ENCODE assay signal across 8 cellular contexts in the genomic region with DNA sequence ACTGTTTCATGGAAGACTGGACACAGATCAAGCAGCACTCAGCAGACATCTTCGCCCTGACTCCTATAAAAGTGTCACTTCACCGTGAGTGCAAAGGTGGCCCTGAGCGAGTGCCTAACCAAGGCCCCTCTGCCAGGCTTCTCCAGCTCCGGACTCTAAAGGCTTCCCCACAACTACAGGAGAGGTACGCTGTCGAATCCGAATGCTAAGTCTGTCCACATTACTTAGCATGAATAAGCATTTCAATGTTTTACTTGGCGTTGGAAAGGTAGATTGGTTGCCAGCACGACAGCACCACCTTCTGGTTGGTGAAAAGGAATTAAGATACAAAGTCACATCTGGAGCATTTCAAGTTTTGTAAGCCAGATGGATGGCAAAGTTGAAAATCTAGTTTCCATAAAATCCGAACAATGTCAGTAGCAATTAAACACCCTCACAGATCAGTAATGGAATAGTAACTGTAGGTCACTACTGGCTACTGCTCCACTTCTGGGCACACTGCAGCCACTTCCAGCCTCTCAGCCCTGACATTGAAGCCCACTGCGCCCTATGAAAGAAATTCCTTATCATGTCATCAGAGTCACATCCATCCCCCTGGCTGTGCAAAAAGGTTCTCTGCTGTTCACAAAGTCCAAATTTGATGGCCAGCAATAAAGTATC.
DNase-seq lines count a peak whose midpoint lies in the region; ATAC-seq and TF ChIP-seq lines count a peak whose summit lies in the region.

No MANE protein-coding gene starts in this region.

- H3K4me3 Mint-ChIP-seq in CD4-positive, alpha-beta memory T cell = no peak overlapping the region
- H3K4me3 Mint-ChIP-seq in HFFc6 = peak overlapping the region; percentile 79
- H3K4me3 Mint-ChIP-seq in activated CD4-positive, alpha-beta T cell treated with anti-CD3 and anti-CD28 coated beads, Interleukin-2, amount 10 ng/mL, durations not matched to agents 7 days and 5 days = no peak overlapping the region
- no peak overlapping the region for H3K4me3 Mint-ChIP-seq in effector memory CD8-positive, alpha-beta T cell

- peaks cover 14 to 33% of the 10 kb centered on the region in 2 donors for H3K36me3 Mint-ChIP-seq in CD4-positive, alpha-beta memory T cell
- H3K36me3 Mint-ChIP-seq in HFFc6 (ENCODE audit: low read depth) = peaks cover 5% of the 10 kb centered on the region
- H3K36me3 Mint-ChIP-seq in activated CD4-positive, alpha-beta T cell treated with anti-CD3 and anti-CD28 coated beads, Interleukin-2, amount 10 ng/mL, durations not matched to agents 7 days and 5 days (ENCODE audit: low read depth) = peaks cover 9% of the 10 kb centered on the region
- H3K36me3 Mint-ChIP-seq in effector memory CD8-positive, alpha-beta T cell (ENCODE audit: insufficient read depth) = peaks cover 5% of the 10 kb centered on the region

- no peaks in the 10 kb centered on the region for H3K9me3 ChIP-seq in CD4-positive, alpha-beta memory T cell (ENCODE audit: control insufficient read depth in 1 of 2, low read length in 2 of 2)

- POLR2A ChIA-PET in CD4-positive, alpha-beta memory T cell (lab: Charles Lee; ENCODE audit: partially characterized antibody) = no interaction called here
- POLR2A ChIA-PET in activated CD4-positive, alpha-beta T cell treated with anti-CD3 and anti-CD28 coated beads, Interleukin-2, amount 10 ng/mL, durations not matched to agents 7 days and 5 days (lab: Charles Lee) = no interaction called here

- H3K4me1 Mint-ChIP-seq in CD4-positive, alpha-beta memory T cell = peaks cover 1 to 7% (median 6%) of the 10 kb centered on the region in 4 donors
- H3K4me1 Mint-ChIP-seq in HFFc6 (ENCODE audit: low read depth) = peaks cover 35% of the 10 kb centered on the region
- H3K4me1 Mint-ChIP-seq in activated CD4-positive, alpha-beta T cell treated with anti-CD3 and anti-CD28 coated beads, Interleukin-2, amount 10 ng/mL, durations not matched to agents 7 days and 5 days = peaks cover 5% of the 10 kb centered on the region
- peaks cover 0 to 5% of the 10 kb centered on the region in 2 donors for H3K4me1 Mint-ChIP-seq in effector memory CD8-positive, alpha-beta T cell (ENCODE audit: low read depth in 2 of 2)

- H3K4me3 ChIP-seq in CD4-positive, alpha-beta memory T cell (ENCODE audit: low read length in 2 of 2) = no peak overlapping the region

- H3K9me3 Mint-ChIP-seq in CD4-positive, alpha-beta memory T cell = peaks cover 0 to 4% (median 0%) of the 10 kb centered on the region in 8 donors
- H3K9me3 Mint-ChIP-seq in HFFc6 = peaks cover 4% of the 10 kb centered on the region; the same call in 1 of the 2 replicates
- peaks cover 4% of the 10 kb centered on the region for H3K9me3 Mint-ChIP-seq in activated CD4-positive, alpha-beta T cell treated with anti-CD3 and anti-CD28 coated beads, Interleukin-2, amount 10 ng/mL, durations not matched to agents 7 days and 5 days
- H3K9me3 Mint-ChIP-seq in effector memory CD8-positive, alpha-beta T cell = no peaks in the 10 kb centered on the region

- peak; percentile 92 for TF ChIP-seq CTCF in HFFc6 (IDR thresholded peaks at IDR 0.05)

- ATAC-seq in effector memory CD8-positive, alpha-beta T cell (replicated peaks) = no peak

- DNase-seq in CD4-positive, alpha-beta memory T cell = peak in 4 of 5 donors; percentile 39 to 44 (median 40)
- DNase-seq in HFFc6 (peak; percentile 87), NCI-H524 (lab: John Stamatoyannopoulos, UW) (peak; percentile 11 to 81), lung microvascular endothelial cell (ENCODE audit: low read depth in 2 of 2) (peak; percentile 90 to 93), T-helper 9 cell (no peak)
- DNase-seq in activated CD4-positive, alpha-beta T cell treated with anti-CD3 and anti-CD28 coated beads, Interleukin-2, amount 10 ng/mL, durations not matched to agents 7 days and 5 days = peak; percentile 72
- DNase-seq in effector memory CD8-positive, alpha-beta T cell = peak; percentile 9 to 13 (median 13)
- DNase-seq in stimulated activated CD8-positive, alpha-beta memory T cell treated with anti-CD3 and anti-CD28 coated beads, Interleukin-12 subunit alpha, Interleukin-12 subunit beta, amount 100 ng/mL, for 4 hours (ENCODE audit: low read depth) = peak; percentile 7

- no peaks in the 10 kb centered on the region for H3K36me3 ChIP-seq in CD4-positive, alpha-beta memory T cell (ENCODE audit: insufficient read depth, low read length)

- H3K27me3 Mint-ChIP-seq in CD4-positive, alpha-beta memory T cell = no peaks in the 10 kb centered on the region
- no peaks in the 10 kb centered on the region; the same call in 1 of the 2 replicates for H3K27me3 Mint-ChIP-seq in HFFc6 (ENCODE audit: insufficient read depth)
- H3K27me3 Mint-ChIP-seq in activated CD4-positive, alpha-beta T cell treated with anti-CD3 and anti-CD28 coated beads, Interleukin-2, amount 10 ng/mL, durations not matched to agents 7 days and 5 days = no peaks in the 10 kb centered on the region
- H3K27me3 Mint-ChIP-seq in effector memory CD8-positive, alpha-beta T cell = no peaks in the 10 kb centered on the region

- CTCF ChIA-PET in CD4-positive, alpha-beta memory T cell (lab: Charles Lee; ENCODE audit: partially characterized antibody) = interaction anchor here (0.9 to 2.5 kb wide), 5 partner anchors 14 to 605 kb away, joined by 5 to 9 read pairs (median 6); no protein-coding TSS in a partner anchor
- CTCF ChIA-PET in activated CD4-positive, alpha-beta T cell treated with anti-CD3 and anti-CD28 coated beads, Interleukin-2, amount 10 ng/mL, durations not matched to agents 7 days and 5 days (lab: Charles Lee) = interaction anchor here (0.5 to 0.6 kb wide), 2 partner anchors 43 to 228 kb away, joined by 3 to 5 read pairs; no protein-coding TSS in a partner anchor

- no peaks in the 10 kb centered on the region for H3K4me1 ChIP-seq in CD4-positive, alpha-beta memory T cell (ENCODE audit: insufficient read depth, low read length)

- H3K27me3 ChIP-seq in CD4-positive, alpha-beta memory T cell (ENCODE audit: insufficient read depth, low read length) = no peaks in the 10 kb centered on the region

- no peak overlapping the region for H3K27ac Mint-ChIP-seq in CD4-positive, alpha-beta memory T cell
- H3K27ac Mint-ChIP-seq in HFFc6 = peak overlapping the region; percentile 89
- no peak overlapping the region for H3K27ac Mint-ChIP-seq in activated CD4-positive, alpha-beta T cell treated with anti-CD3 and anti-CD28 coated beads, Interleukin-2, amount 10 ng/mL, durations not matched to agents 7 days and 5 days
- H3K27ac Mint-ChIP-seq in effector memory CD8-positive, alpha-beta T cell = no peak overlapping the region

- intact Hi-C loops in CD4-positive, alpha-beta memory T cell (cut with micrococcal nuclease) = loop anchor here (1.0 kb wide), 1 partner anchor 280 kb away; no protein-coding TSS in a partner anchor

- H3K27ac ChIP-seq in CD4-positive, alpha-beta memory T cell (ENCODE audit: low read depth, low read length) = no peak overlapping the region
